ENCODE assay signal across 13 cellular contexts in genomic region chr4:94338681-94339351, GRCh38. TPM values are rescaled to one million over a fixed set of nuclear protein-coding genes. Genes with fewer than 3 reads are reported as not detected.
DNase-seq lines count a peak whose midpoint lies in the region; ATAC-seq and TF ChIP-seq lines count a peak whose summit lies in the region.
"Had no signal": no experiment of that assay in that cellular context is flagged by ENCODE, and none has a peak within 500 bp of the region (broad histone marks: within the 10 kb centered on the region; RNA-seq: fewer than 3 reads in every experiment).

No MANE protein-coding gene starts in this region.

- H3K9me3 Mint-ChIP-seq in activated CD8-positive, alpha-beta T cell treated with anti-CD3 and anti-CD28 coated beads for 36 hours: no peaks in the 10 kb centered on the region
- no peaks in the 10 kb centered on the region for H3K9me3 Mint-ChIP-seq in chondrocyte (ENCODE audit: low read depth)

- no peaks in the 10 kb centered on the region for H3K27me3 Mint-ChIP-seq in activated CD8-positive, alpha-beta T cell treated with anti-CD3 and anti-CD28 coated beads for 36 hours
- no peaks in the 10 kb centered on the region for H3K27me3 Mint-ChIP-seq in chondrocyte (ENCODE audit: low read depth)

- POLR2A ChIA-PET in activated CD8-positive, alpha-beta T cell treated with anti-CD3 and anti-CD28 coated beads for 36 hours (lab: Charles Lee): no interaction called here

- H3K4me3 Mint-ChIP-seq in activated CD8-positive, alpha-beta T cell treated with anti-CD3 and anti-CD28 coated beads for 36 hours: peak overlapping the region; percentile 49
- no peak overlapping the region for H3K4me3 Mint-ChIP-seq in chondrocyte (ENCODE audit: unreplicated experiment)

- peak overlapping the region; percentile 90 for H3K27ac Mint-ChIP-seq in activated CD8-positive, alpha-beta T cell treated with anti-CD3 and anti-CD28 coated beads for 36 hours
- no peak overlapping the region for H3K27ac Mint-ChIP-seq in chondrocyte (ENCODE audit: unreplicated experiment)

- TF ChIP-seq CTCF in GM10266 (IDR thresholded peaks at IDR 0.05; ENCODE audit: control insufficient read depth, insufficient read depth, low read depth, missing control alignments) (no peak), chondrocyte (IDR thresholded peaks at IDR 0.05) (no peak)
- TF ChIP-seq CTCF in activated CD8-positive, alpha-beta T cell treated with anti-CD3 and anti-CD28 coated beads for 36 hours (IDR thresholded peaks at IDR 0.05): no peak

- peak; percentile 10 for DNase-seq in GM10266 (ENCODE audit: extremely low spot score)
- DNase-seq in activated CD8-positive, alpha-beta T cell treated with anti-CD3 and anti-CD28 coated beads for 36 hours: no peak
- no peak for DNase-seq in NCI-H1092 treated with DMSO at 0.1 percent for 48 hours (lab: John Stamatoyannopoulos, UW)
- no peak for DNase-seq in activated CD8-positive, alpha-beta memory T cell treated with anti-CD3 and anti-CD28 coated beads for 24 hours
- DNase-seq in iPS-NIHi11 (ENCODE audit: low spot score): no peak
- DNase-seq in chondrocyte (ENCODE audit: low spot score): no peak
- DNase-seq: DMS79 treated with DMSO at 0.1 percent for 48 hours, left ventricle myocardium superior, small intestine had no signal

- no peaks in the 10 kb centered on the region for H3K36me3 Mint-ChIP-seq in activated CD8-positive, alpha-beta T cell treated with anti-CD3 and anti-CD28 coated beads for 36 hours (ENCODE audit: low read depth)
- H3K36me3 Mint-ChIP-seq in chondrocyte (ENCODE audit: low read depth): no peaks in the 10 kb centered on the region

- peak; percentile 46 for ATAC-seq in GM19372 (IDR thresholded peaks at IDR 0.05; ENCODE audit: low read depth, unreplicated experiment)
- ATAC-seq in HG03066 (IDR thresholded peaks at IDR 0.05; ENCODE audit: low read depth, unreplicated experiment): peak; percentile 56
- ATAC-seq in activated CD8-positive, alpha-beta T cell treated with anti-CD3 and anti-CD28 coated beads for 36 hours: peak; percentile 81
- ATAC-seq: left ventricle myocardium superior had no signal

- CTCF ChIA-PET in activated CD8-positive, alpha-beta T cell treated with anti-CD3 and anti-CD28 coated beads for 36 hours (lab: Charles Lee): interaction anchor here (1.0 to 1.7 kb wide), 3 partner anchors 10 to 51 kb away, joined by 3 to 5 read pairs (median 5); no protein-coding TSS in a partner anchor

- H3K4me1 Mint-ChIP-seq in activated CD8-positive, alpha-beta T cell treated with anti-CD3 and anti-CD28 coated beads for 36 hours (ENCODE audit: low read depth): peaks cover 16% of the 10 kb centered on the region
- H3K4me1 Mint-ChIP-seq in chondrocyte (ENCODE audit: low read depth): peaks cover 10% of the 10 kb centered on the region

- intact Hi-C loops in activated CD8-positive, alpha-beta T cell treated with anti-CD3 and anti-CD28 coated beads for 36 hours (cut with micrococcal nuclease): loop anchor here (5.0 kb wide), 1 partner anchor 107 kb away; no protein-coding TSS in a partner anchor

RNA-seq across cellular contexts. Expression of gene HPGDS, which starts 3.8 kb away (rescaled TPM):
- total RNA-seq in activated CD8-positive, alpha-beta T cell treated with anti-CD3 and anti-CD28 coated beads for 36 hours: not detected
- total RNA-seq in chondrocyte: not detected in 3 replicates
- total RNA-seq: HT1080, OCI-LY7 had no signal
